Comparison of ENCODE assay signal across 8 cellular contexts in the genomic region with DNA sequence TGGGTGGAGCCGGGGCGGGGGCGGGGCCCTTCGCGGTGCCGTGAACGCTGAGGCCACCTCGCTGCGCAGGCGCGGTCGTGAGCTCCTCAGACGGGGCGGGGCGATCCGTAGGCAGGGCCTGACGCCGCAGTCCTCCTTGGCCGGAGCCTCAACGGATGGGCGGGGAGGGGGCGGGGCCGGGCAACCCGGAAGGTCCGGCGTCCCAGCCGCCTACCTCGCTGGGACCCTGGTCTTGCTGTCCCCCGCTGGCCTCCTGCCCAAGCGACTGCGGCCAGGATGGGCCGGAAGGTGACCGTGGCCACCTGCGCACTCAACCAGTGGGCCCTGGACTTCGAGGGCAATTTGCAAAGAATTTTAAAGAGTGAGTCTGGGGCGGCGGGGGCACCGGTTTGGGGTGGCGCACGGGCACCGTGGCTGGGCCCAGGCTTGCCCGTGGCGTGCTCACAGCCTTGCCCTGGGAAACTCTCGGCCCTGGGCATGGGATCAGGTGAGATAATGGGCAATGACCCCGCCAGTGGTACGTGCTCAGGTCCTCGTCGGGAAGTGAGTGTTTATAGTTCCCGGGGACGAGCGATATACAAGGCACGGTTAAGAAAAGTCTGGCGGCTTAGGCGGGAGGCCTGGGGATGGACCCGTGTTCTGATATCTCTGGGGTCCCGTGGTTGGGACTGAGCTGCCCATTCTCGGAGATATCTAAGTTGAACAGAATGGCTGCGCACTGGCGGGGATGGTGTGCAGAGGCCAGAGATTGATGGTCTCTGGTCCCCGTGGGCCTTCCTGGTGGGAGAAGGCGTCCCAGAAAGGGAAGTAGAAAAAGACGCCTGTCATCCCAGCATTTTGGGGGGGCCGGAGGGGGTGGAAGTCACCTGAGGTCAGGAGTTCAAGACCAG. TPM values are rescaled to one million over a fixed set of nuclear protein-coding genes. Genes with fewer than 3 reads are reported as not detected.
DNase-seq lines count a peak whose midpoint lies in the region; ATAC-seq and TF ChIP-seq lines count a peak whose summit lies in the region.

A gene (plus strand): TSS at position 183 of the 890 bp plus-strand sequence. CDS start 94 bp downstream, at position 277.

- intact Hi-C loops in CD4-positive, alpha-beta memory T cell (cut with micrococcal nuclease) = loop anchor here (2.0 to 5.0 kb wide), 2 partner anchors 334 to 1251 kb away; a partner anchor contains a TSS

- H3K27ac ChIP-seq in CD4-positive, alpha-beta memory T cell (ENCODE audit: low read depth, low read length) = peak within 1 kb of the TSS; percentile 89
- H3K27ac ChIP-seq in OCI-LY1 (ENCODE audit: low read depth, low read length, poor library complexity, severe bottlenecking) = peak within 1 kb of the TSS; percentile 79

- no peaks in the 10 kb centered on the region for H4K20me1 ChIP-seq in OCI-LY1 (ENCODE audit: insufficient read depth, low read length)

- peak within 1 kb of the TSS; percentile 86 to 100 (median 98) for H3K27ac Mint-ChIP-seq in CD4-positive, alpha-beta memory T cell
- H3K27ac Mint-ChIP-seq in endothelial cell (ENCODE audit: unreplicated experiment) = peak within 1 kb of the TSS; percentile 85

- H3K9ac ChIP-seq in OCI-LY1 (ENCODE audit: low read length) = peak within 1 kb of the TSS; percentile 85

- peak within 1 kb of the TSS; percentile 88 to 98 (median 94) for H3K4me3 Mint-ChIP-seq in CD4-positive, alpha-beta memory T cell
- H3K4me3 Mint-ChIP-seq in endothelial cell (ENCODE audit: unreplicated experiment) = peak within 1 kb of the TSS; percentile 93

- peaks cover 42 to 68% (median 55%) of the 10 kb centered on the region in 4 donors for H3K4me1 Mint-ChIP-seq in CD4-positive, alpha-beta memory T cell
- peaks cover 32% of the 10 kb centered on the region for H3K4me1 Mint-ChIP-seq in endothelial cell (ENCODE audit: unreplicated experiment)

- peak; percentile 37 for ATAC-seq in GM21367 (IDR thresholded peaks at IDR 0.05; ENCODE audit: unreplicated experiment)

- H3K9me2 ChIP-seq in OCI-LY1 (ENCODE audit: low read depth, low read length) = no peaks in the 10 kb centered on the region

- H3K27me3 Mint-ChIP-seq in CD4-positive, alpha-beta memory T cell = no peaks in the 10 kb centered on the region
- peaks cover 16% of the 10 kb centered on the region for H3K27me3 Mint-ChIP-seq in endothelial cell (ENCODE audit: unreplicated experiment)

- peaks cover 32 to 53% of the 10 kb centered on the region in 2 donors for H3K36me3 Mint-ChIP-seq in CD4-positive, alpha-beta memory T cell
- peaks cover 40% of the 10 kb centered on the region for H3K36me3 Mint-ChIP-seq in endothelial cell (ENCODE audit: low read depth, unreplicated experiment)

- peak within 1 kb of the TSS; percentile 97 for H3K4me2 ChIP-seq in OCI-LY1 (ENCODE audit: low read length)

- CTCF ChIA-PET in CD4-positive, alpha-beta memory T cell (lab: Charles Lee; ENCODE audit: partially characterized antibody) = interaction anchor here (1.6 to 2.6 kb wide), 2 partner anchors 366 to 638 kb away, joined by 5 to 10 read pairs; no protein-coding TSS in a partner anchor

- peaks cover 7% of the 10 kb centered on the region; the same call in 1 of the 2 replicates for H3K79me2 ChIP-seq in OCI-LY1 (ENCODE audit: insufficient read depth, low read length)

- DNase-seq in CD4-positive, alpha-beta memory T cell = peak; percentile 87 to 93 (median 88)
- DNase-seq in HuH-7 (ENCODE audit: low spot score) (peak; percentile 99), endothelial cell (ENCODE audit: low spot score) (peak; percentile 97), midbrain (lab: John Stamatoyannopoulos, UW) (peak; percentile 98)
- peak; percentile 93 for DNase-seq in activated CD8-positive, alpha-beta memory T cell treated with anti-CD3 and anti-CD28 coated beads, Interleukin-2, amount 50 U/mL, for 4 hours
- peak; percentile 93 for DNase-seq in stimulated activated CD8-positive, alpha-beta memory T cell treated with anti-CD3 and anti-CD28 coated beads, Interleukin-15, amount 100 ng/mL, for 48 hours (ENCODE audit: low read depth in 2 of 2)

- POLR2A ChIA-PET in CD4-positive, alpha-beta memory T cell (lab: Charles Lee; ENCODE audit: partially characterized antibody) = interaction anchor here (0.6 to 1.6 kb wide), 8 partner anchors 9 to 1248 kb away, joined by 3 to 8 read pairs (median 4); a partner anchor contains a TSS

- H3K9me3 Mint-ChIP-seq in CD4-positive, alpha-beta memory T cell = no peaks in the 10 kb centered on the region
- H3K9me3 Mint-ChIP-seq in endothelial cell (ENCODE audit: unreplicated experiment) = no peaks in the 10 kb centered on the region

- peaks cover 10% of the 10 kb centered on the region; the same call in 1 of the 2 replicates for H3F3A ChIP-seq in OCI-LY1 (ENCODE audit: insufficient read depth, low read length)

- H2AFZ ChIP-seq in OCI-LY1 (ENCODE audit: low read length) = no peak within 1 kb of the TSS

- H3K36me3 ChIP-seq in CD4-positive, alpha-beta memory T cell (ENCODE audit: insufficient read depth, low read length) = peaks cover 33% of the 10 kb centered on the region
- H3K36me3 ChIP-seq in OCI-LY1 (ENCODE audit: insufficient read depth, low read length) = peaks cover 24% of the 10 kb centered on the region

- H3K9me3 ChIP-seq in CD4-positive, alpha-beta memory T cell (ENCODE audit: control insufficient read depth in 1 of 2, low read length in 2 of 2) = no peaks in the 10 kb centered on the region
- no peaks in the 10 kb centered on the region for H3K9me3 ChIP-seq in OCI-LY1 (ENCODE audit: low read length)

- TF ChIP-seq CTCF in OCI-LY1 (IDR thresholded peaks at IDR 0.05; ENCODE audit: low read length) (no peak), endothelial cell (IDR thresholded peaks at IDR 0.05; ENCODE audit: unreplicated experiment) (no peak)

- H3K4me3 ChIP-seq in CD4-positive, alpha-beta memory T cell (ENCODE audit: low read length in 2 of 2) = peak within 1 kb of the TSS; percentile 95 to 98
- H3K4me3 ChIP-seq in OCI-LY1 (ENCODE audit: low read depth, low read length, poor library complexity, severe bottlenecking) = peak within 1 kb of the TSS; percentile 95

- H3K27me3 ChIP-seq in CD4-positive, alpha-beta memory T cell (ENCODE audit: insufficient read depth, low read length) = no peaks in the 10 kb centered on the region
- H3K27me3 ChIP-seq in OCI-LY1 (ENCODE audit: insufficient read depth, low read length) = no peaks in the 10 kb centered on the region

- H3K4me1 ChIP-seq in CD4-positive, alpha-beta memory T cell (ENCODE audit: insufficient read depth, low read length) = peaks cover 51% of the 10 kb centered on the region
- H3K4me1 ChIP-seq in OCI-LY1 (ENCODE audit: insufficient read depth, low read length, severe bottlenecking) = peaks cover 50% of the 10 kb centered on the region

RNA-seq across cellular contexts. Expression of the gene that starts here (rescaled TPM):
- total RNA-seq in CD4-positive, alpha-beta memory T cell = 100 to 1,000 TPM; 233 to 243 TPM
- 10 to 100 TPM; 35.9 to 39.2 TPM for polyA plus RNA-seq in CD4-positive, alpha-beta memory T cell
- 69.0 TPM for total RNA-seq in endothelial cell (ENCODE audit: unreplicated experiment)

Comparison
In these comparisons a context has a peak if more than half of its experiments do, and no peak if none do; other contexts are left out.
1. Peak in every context shown above with its lines: DNase-seq, ATAC-seq, H3K4me3 ChIP-seq and H3K27ac ChIP-seq.